ENCODE assay signal across 19 cellular contexts in genomic region chr5:38329132-38329715, GRCh38.
DNase-seq lines count a peak whose midpoint lies in the region; ATAC-seq, FAIRE-seq and TF ChIP-seq lines count a peak whose summit lies in the region.
"Had no signal": no experiment of that assay in that cellular context is flagged by ENCODE, and none has a peak within 500 bp of the region (broad histone marks: within the 10 kb centered on the region; RNA-seq: fewer than 3 reads in every experiment).

No MANE protein-coding gene starts in this region.

- TF ChIP-seq CTCF in Calu3 (IDR thresholded peaks at IDR 0.05; ENCODE audit: unreplicated experiment) (no peak), kidney epithelial cell (IDR thresholded peaks at IDR 0.05; ENCODE audit: insufficient read depth, low read length, poor library complexity, severe bottlenecking) (no peak), heart right ventricle (IDR thresholded peaks at IDR 0.05) (no peak)

- no peaks in the 10 kb centered on the region for H3K9me3 Mint-ChIP-seq in Calu3 (ENCODE audit: low read depth, unreplicated experiment)
- H3K9me3 Mint-ChIP-seq: activated T-helper 1 cell treated with anti-CD3 and anti-CD28 coated beads, Interleukin-12 subunit alpha, Interleukin-12 subunit beta, Interleukin-2, Interleukin-4 antibody, amounts not matched to agents 30 ng/mL and 10 ng/mL and 1 ng/mL, durations not matched to agents 14 hours and 24 hours and 36 hours had no signal

- 77 to 85% methylated on average over 5 of the region's 5 CpGs for WGBS in heart right ventricle, 2 donors

- no peak for ATAC-seq in HG03159 (IDR thresholded peaks at IDR 0.05; ENCODE audit: unreplicated experiment)
- no peak for ATAC-seq in heart right ventricle
- ATAC-seq: sciatic nerve; stimulated activated naive CD8-positive, alpha-beta T cell treated with anti-CD3 and anti-CD28 coated beads, Interleukin-15, amount 100 ng/mL, for 72 hours had no signal

- no TSS peak for BruUV-seq in Calu3 (replicated peaks; lab: Mats Ljungman, UMichigan)

- H3K27me3 ChIP-seq in kidney epithelial cell (ENCODE audit: control insufficient read depth, insufficient read depth, low read length) = no peaks in the 10 kb centered on the region
- no peaks in the 10 kb centered on the region for H3K27me3 ChIP-seq in heart right ventricle
- H3K27me3 ChIP-seq: BLaER1 had no signal

- H3K36me3 Mint-ChIP-seq in Calu3 (ENCODE audit: insufficient read depth, unreplicated experiment) = no peaks in the 10 kb centered on the region

- no peaks in the 10 kb centered on the region for H3K4me1 Mint-ChIP-seq in Calu3 (ENCODE audit: low read depth, unreplicated experiment)
- H3K4me1 Mint-ChIP-seq: stimulated activated naive CD8-positive, alpha-beta T cell treated with anti-CD3 and anti-CD28 coated beads, Interleukin-15, amount 100 ng/mL, for 72 hours had no signal

- H3K36me3 ChIP-seq in kidney epithelial cell (ENCODE audit: control insufficient read depth, insufficient read depth, low read length) = no peaks in the 10 kb centered on the region
- no peaks in the 10 kb centered on the region for H3K36me3 ChIP-seq in heart right ventricle
- H3K36me3 ChIP-seq: BLaER1 had no signal

- H3K4me3 Mint-ChIP-seq in Calu3 (ENCODE audit: low read depth, unreplicated experiment) = no peak overlapping the region
- H3K4me3 Mint-ChIP-seq: activated T-helper 1 cell treated with anti-CD3 and anti-CD28 coated beads, Interleukin-12 subunit alpha, Interleukin-12 subunit beta, Interleukin-2, Interleukin-4 antibody, amounts not matched to agents 30 ng/mL and 10 ng/mL and 1 ng/mL, durations not matched to agents 14 hours and 24 hours and 36 hours; nephron progenitor cell; stimulated activated naive CD8-positive, alpha-beta T cell treated with anti-CD3 and anti-CD28 coated beads, Interleukin-15, amount 100 ng/mL, for 72 hours had no signal

- peaks cover 0 to 3% (median 0%) of the 10 kb centered on the region in 9 donors for H3K4me1 ChIP-seq in heart right ventricle
- H3K4me1 ChIP-seq: BLaER1 had no signal

- intact Hi-C loops in Calu3 (cut with micrococcal nuclease; ENCODE audit: unreplicated experiment) (no loop called here), heart right ventricle (cut with DNase I) (no loop called here)

- CTCF ChIA-PET in Calu3 (lab: Charles Lee) = no interaction called here

- H3K4me3 ChIP-seq in kidney epithelial cell (ENCODE audit: low read depth, low read length) (no peak overlapping the region), heart right ventricle (no peak overlapping the region)
- H3K4me3 ChIP-seq: BLaER1 had no signal

- H3K27ac ChIP-seq in heart right ventricle = no peak overlapping the region
- H3K27ac ChIP-seq: BLaER1 had no signal

- no peak for FAIRE-seq in GM12891 (lab: Jason Lieb, UNC)

- peaks cover 0 to 8% (median 0%) of the 10 kb centered on the region in 11 donors for H3K9me3 ChIP-seq in heart right ventricle
- H3K9me3 ChIP-seq: BLaER1 had no signal

- peak; percentile 11 for DNase-seq in Calu3
- peak; percentile 81 for DNase-seq in LHCN-M2 (ENCODE audit: low read depth)
- peak; percentile 31 for DNase-seq in astrocyte of the hippocampus (ENCODE audit: low read depth, low spot score)
- peak; percentile 61 for DNase-seq in kidney epithelial cell (ENCODE audit: low read depth)
- DNase-seq in GM12891 (ENCODE audit: insufficient read length, low spot score) = no peak
- DNase-seq in CD1c-positive myeloid dendritic cell (ENCODE audit: extremely low spot score) = no peak
- no peak for DNase-seq in heart right ventricle
- DNase-seq: activated CD4-positive, alpha-beta T cell treated with anti-CD3 and anti-CD28 coated beads for 48 hours; DND-41; effector memory CD4-positive, alpha-beta T cell; GOT3; MM.1S; NCI-H2107; nephron progenitor cell; stimulated activated naive CD8-positive, alpha-beta T cell treated with anti-CD3 and anti-CD28 coated beads, Interleukin-15, amount 100 ng/mL, for 72 hours had no signal

- peaks cover 29% of the 10 kb centered on the region for H3K27me3 Mint-ChIP-seq in Calu3 (ENCODE audit: unreplicated experiment)
- H3K27me3 Mint-ChIP-seq: stimulated activated naive CD8-positive, alpha-beta T cell treated with anti-CD3 and anti-CD28 coated beads, Interleukin-15, amount 100 ng/mL, for 72 hours had no signal

- H3K27ac Mint-ChIP-seq in Calu3 (ENCODE audit: unreplicated experiment) = no peak overlapping the region
- H3K27ac Mint-ChIP-seq: activated T-helper 1 cell treated with anti-CD3 and anti-CD28 coated beads, Interleukin-12 subunit alpha, Interleukin-12 subunit beta, Interleukin-2, Interleukin-4 antibody, amounts not matched to agents 30 ng/mL and 10 ng/mL and 1 ng/mL, durations not matched to agents 14 hours and 24 hours and 36 hours; nephron progenitor cell; stimulated activated naive CD8-positive, alpha-beta T cell treated with anti-CD3 and anti-CD28 coated beads, Interleukin-15, amount 100 ng/mL, for 72 hours had no signal

- no peak for TF ChIP-seq POLR2A in GM12891 (IDR thresholded peaks at IDR 0.05; ENCODE audit: low read depth, low read length)

TF ChIP-seq in GM12891, 5 proteins besides CTCF, POLR2A, EP300 and RAD21:
- TF ChIP-seq POU2F2 (IDR thresholded peaks at IDR 0.05; ENCODE audit: low read depth, low read length) (no peak), PAX5 (IDR thresholded peaks at IDR 0.05; ENCODE audit: insufficient read depth, low read length, severe bottlenecking) (no peak), POLR2AphosphoS5 (IDR thresholded peaks at IDR 0.05; ENCODE audit: low read depth, low read length) (no peak)

Comparison
In these comparisons a context has a peak if more than half of its experiments do, and no peak if none do; other contexts are left out.
1. DNase-seq: peak in Calu3 (single experiment), LHCN-M2 (single experiment), astrocyte of the hippocampus (single experiment) and kidney epithelial cell (single experiment); none in GM12891 (single experiment), CD1c-positive myeloid dendritic cell (single experiment) and heart right ventricle (0 of 2).